ENCODE assay signal across 14 cellular contexts in the genomic region with DNA sequence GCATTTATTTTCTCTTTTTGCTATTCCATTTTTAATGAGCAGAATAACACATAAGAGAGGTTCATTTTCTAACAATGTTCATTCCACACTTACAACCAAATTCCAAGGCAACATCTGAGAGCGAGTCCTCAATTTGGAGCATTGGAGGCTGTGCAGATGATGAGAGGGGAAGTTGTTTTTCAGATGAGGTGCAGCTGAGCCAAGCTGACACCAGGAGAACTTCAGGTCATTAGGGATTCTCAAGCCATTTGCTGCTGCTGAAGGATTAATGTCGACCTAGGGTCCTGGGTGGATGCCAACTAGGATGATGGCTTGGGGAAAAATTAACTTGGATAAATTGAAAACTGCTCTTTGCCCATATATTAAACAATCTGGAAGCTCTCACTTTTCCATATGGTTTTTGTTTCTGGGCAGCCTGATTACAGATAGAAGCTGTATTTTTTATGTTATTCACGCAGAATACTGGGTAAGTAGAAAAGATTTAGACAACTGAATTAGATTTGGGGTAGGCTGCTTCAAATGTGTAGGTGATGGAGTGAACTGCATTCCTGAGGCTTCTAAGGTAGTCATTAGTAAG.
DNase-seq lines count a peak whose midpoint lies in the region; ATAC-seq and TF ChIP-seq lines count a peak whose summit lies in the region.
"Had no signal": no experiment of that assay in that cellular context is flagged by ENCODE, and none has a peak within 500 bp of the region (broad histone marks: within the 10 kb centered on the region; RNA-seq: fewer than 3 reads in every experiment).

No MANE protein-coding gene starts in this region.

- WGBS in heart right ventricle, 2 donors = 60 to 64% methylated on average over 3 of the region's 3 CpGs
- 14 to 36% methylated on average over 3 of the region's 3 CpGs for WGBS in GM23248 (ENCODE audit: low coverage in 1 of 2, low lambda C conversion rate in 2 of 2, missing lambda C conversion rate in 2 of 2), 2 experiments

- H3F3A ChIP-seq in GM23248 (ENCODE audit: insufficient read depth) = 0 out of 2 replicates have a peak, but pooled peaks cover 5% of the 10 kb centered on the region

- intact Hi-C loops in heart right ventricle (cut with DNase I) (loop anchor here in 1 of 10 donors (5.0 kb wide), 1 partner anchor 1978 kb away; no protein-coding TSS in a partner anchor), cardiac septum (cut with DNase I) (no loop called here), lower lobe of right lung (cut with DNase I) (no loop called here)

- no peak overlapping the region for H3K4me2 ChIP-seq in GM23248 (ENCODE audit: unreplicated experiment)
- H3K4me2 ChIP-seq: A549 had no signal

- no peak overlapping the region for H3K4me3 ChIP-seq in heart right ventricle
- H3K4me3 ChIP-seq in lower lobe of right lung = no peak overlapping the region
- no peak overlapping the region for H3K4me3 ChIP-seq in GM23248
- H3K4me3 ChIP-seq: A549 had no signal

- no peak overlapping the region for H2AFZ ChIP-seq in GM23248

- no peak overlapping the region for H3K9ac ChIP-seq in GM23248

- H3K4me1 ChIP-seq in heart right ventricle (no peaks in the 10 kb centered on the region), lower lobe of right lung (no peaks in the 10 kb centered on the region), GM23248 (ENCODE audit: insufficient read depth) (peaks cover 11% of the 10 kb centered on the region)
- H3K4me1 ChIP-seq: A549 had no signal

- H3K36me3 ChIP-seq in heart right ventricle = no peaks in the 10 kb centered on the region
- no peaks in the 10 kb centered on the region for H3K36me3 ChIP-seq in lower lobe of right lung
- no peaks in the 10 kb centered on the region for H3K36me3 ChIP-seq in GM23248 (ENCODE audit: low read depth)

- H3K9me2 ChIP-seq in GM23248 (ENCODE audit: insufficient read depth) = no peaks in the 10 kb centered on the region

- TF ChIP-seq CTCF in heart right ventricle (IDR thresholded peaks at IDR 0.05) (no peak), lower lobe of right lung (IDR thresholded peaks at IDR 0.05) (no peak)

- H3K79me2 ChIP-seq in GM23248 (ENCODE audit: insufficient read depth) = no peaks in the 10 kb centered on the region

- ATAC-seq in heart right ventricle = peak in 6 of 8 donors; percentile 35 to 75 (median 56)
- ATAC-seq in lower lobe of right lung = no peak
- ATAC-seq: A549, Panc1 had no signal

- in situ Hi-C loops in GM23248 (cut with MboI) = no loop called here

- H3K27ac ChIP-seq in heart right ventricle (peak overlapping the region in 5 of 10 donors; percentile 4 to 47 (median 39)), lower lobe of right lung (no peak overlapping the region), GM23248 (no peak overlapping the region)
- H3K27ac ChIP-seq: A549, C4-2B had no signal

- H4K20me1 ChIP-seq in GM23248 (ENCODE audit: insufficient read depth) = no peaks in the 10 kb centered on the region

- H3K27me3 ChIP-seq in heart right ventricle (no peaks in the 10 kb centered on the region), lower lobe of right lung (ENCODE audit: low read depth) (no peaks in the 10 kb centered on the region), GM23248 (replicated peaks; ENCODE audit: insufficient read depth) (no peaks in the 10 kb centered on the region)

- DNase-seq in heart right ventricle (peak in 1 of 2 donors; percentile 6), cardiac septum (ENCODE audit: low spot score) (no peak), NCI-H524 treated with DMSO at 0.1 percent for 48 hours (lab: John Stamatoyannopoulos, UW) (peak; percentile 25), SW480 (ENCODE audit: low spot score) (peak; percentile 22), renal cortical epithelial cell (ENCODE audit: low read depth) (peak; percentile 10), NCI-H146 treated with DMSO at 0.1 percent for 48 hours (lab: John Stamatoyannopoulos, UW; ENCODE audit: unreplicated experiment) (no peak), lower lobe of right lung (no peak), GM23248 (no peak)
- DNase-seq: KBM-7, NCI-H1694 treated with DMSO at 0.1 percent for 48 hours, NCI-H774 had no signal

- no peaks in the 10 kb centered on the region for H3K9me3 ChIP-seq in heart right ventricle
- H3K9me3 ChIP-seq in lower lobe of right lung = no peaks in the 10 kb centered on the region
- no peaks in the 10 kb centered on the region for H3K9me3 ChIP-seq in GM23248 (ENCODE audit: low read depth)
- H3K9me3 ChIP-seq: A549 had no signal

Comparison
In these comparisons a context has a peak if more than half of its experiments do, and no peak if none do; other contexts are left out.
1. ATAC-seq: peak in heart right ventricle (6 of 8); none in lower lobe of right lung (0 of 2).
2. DNase-seq: peak in NCI-H524 treated with DMSO at 0.1 percent for 48 hours (single experiment), SW480 (single experiment) and renal cortical epithelial cell (single experiment); none in cardiac septum (single experiment), NCI-H146 treated with DMSO at 0.1 percent for 48 hours (single experiment), lower lobe of right lung (single experiment) and GM23248 (single experiment).